In the genomic region with DNA sequence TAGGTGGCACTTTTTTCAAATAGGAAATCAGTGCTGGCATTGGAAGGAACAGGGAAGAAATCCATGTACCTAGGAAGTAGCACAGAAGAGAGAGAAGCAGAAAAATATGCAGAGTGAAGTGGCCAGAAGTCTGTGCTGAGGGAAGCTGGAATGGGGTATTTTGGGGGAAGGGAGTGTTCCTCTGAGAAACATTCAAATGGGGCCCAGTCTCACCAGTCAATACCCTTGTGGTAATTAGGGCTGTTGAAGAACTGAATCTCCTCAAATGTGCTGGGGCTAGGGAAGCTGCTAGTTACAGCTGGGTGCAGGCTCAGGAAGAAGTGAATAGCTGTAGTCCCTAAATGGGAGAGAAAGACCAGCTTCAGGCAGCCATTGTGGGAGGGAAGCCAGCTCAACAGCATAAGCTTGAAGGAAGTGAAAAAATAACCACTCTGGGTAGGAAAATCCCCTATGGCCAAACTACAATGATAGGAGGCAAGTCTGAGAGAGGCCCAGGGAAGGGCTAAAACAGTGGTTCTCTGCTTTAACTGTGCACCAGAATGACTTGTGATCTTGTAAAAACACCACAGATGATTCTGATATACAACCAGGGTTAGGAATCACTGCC, we compare ENCODE assay signal across 12 cellular contexts. TPM values are rescaled to one million over a fixed set of nuclear protein-coding genes. Genes with fewer than 3 reads are reported as not detected.
DNase-seq lines count a peak whose midpoint lies in the region; ATAC-seq and TF ChIP-seq lines count a peak whose summit lies in the region.
"Had no signal": no experiment of that assay in that cellular context is flagged by ENCODE, and none has a peak within 500 bp of the region (broad histone marks: within the 10 kb centered on the region; RNA-seq: fewer than 3 reads in every experiment).

No MANE protein-coding gene starts in this region.

- H3K4me3 ChIP-seq in thyroid gland (replicated peaks in 1 of 3), result no peak overlapping the region
- H3K4me3 ChIP-seq: pancreas had no signal

- H3K9me3 ChIP-seq in thyroid gland, result no peaks in the 10 kb centered on the region
- H3K9me3 ChIP-seq: pancreas had no signal

- H3K27ac ChIP-seq in thyroid gland, result no peak overlapping the region
- H3K27ac ChIP-seq: pancreas had no signal

- POLR2A ChIA-PET in activated B cell treated with CpG ODN at 0.5 μM for 24 hours (lab: Charles Lee), result interaction anchor here (0.6 to 1.5 kb wide), 6 partner anchors 10 to 308 kb away, joined by 3 to 7 read pairs (median 3); a partner anchor contains a TSS

- peak overlapping the region; percentile 49 for H3K4me3 Mint-ChIP-seq in T-helper 1 cell treated with Interleukin-12 subunit alpha and Interleukin-12 subunit beta and Interleukin-4 antibody, amounts not matched to agents 30 μg/mL and 1 μg/mL, for 36 hours
- H3K4me3 Mint-ChIP-seq in activated B cell treated with CpG ODN at 0.5 μM for 24 hours (no peak overlapping the region), osteocyte (ENCODE audit: unreplicated experiment) (no peak overlapping the region)

- H3K36me3 Mint-ChIP-seq in T-helper 1 cell treated with Interleukin-12 subunit alpha and Interleukin-12 subunit beta and Interleukin-4 antibody, amounts not matched to agents 30 μg/mL and 1 μg/mL, for 36 hours (ENCODE audit: low read depth), result peaks cover 66% of the 10 kb centered on the region
- H3K36me3 Mint-ChIP-seq in activated B cell treated with CpG ODN at 0.5 μM for 24 hours (ENCODE audit: low read depth), result peaks cover 90% of the 10 kb centered on the region
- peaks cover 34% of the 10 kb centered on the region for H3K36me3 Mint-ChIP-seq in osteocyte (ENCODE audit: unreplicated experiment)

- no peak for TF ChIP-seq CTCF in activated B cell treated with CpG ODN at 0.5 μM for 24 hours (IDR thresholded peaks at IDR 0.05)
- no peak for TF ChIP-seq CTCF in osteocyte (IDR thresholded peaks at IDR 0.05)
- TF ChIP-seq CTCF in thyroid gland (IDR thresholded peaks at IDR 0.05), result no peak

- DNase-seq in T-helper 1 cell (no peak), activated B cell treated with CpG ODN at 0.5 μM for 24 hours (no peak), osteocyte (ENCODE audit: extremely low spot score, unreplicated experiment) (no peak), thyroid gland (no peak), occipital lobe (lab: John Stamatoyannopoulos, UW) (no peak)
- DNase-seq: activated CD8-positive, alpha-beta memory T cell treated with anti-CD3 and anti-CD28 coated beads, Interleukin-2, amount 50 U/mL, for 4 hours; NCI-H1417; pancreas; SHP77 treated with DMSO at 0.1 percent for 48 hours had no signal

- peaks cover 35% of the 10 kb centered on the region for H3K4me1 Mint-ChIP-seq in T-helper 1 cell treated with Interleukin-12 subunit alpha and Interleukin-12 subunit beta and Interleukin-4 antibody, amounts not matched to agents 30 μg/mL and 1 μg/mL, for 36 hours (ENCODE audit: low read depth)
- peaks cover 24% of the 10 kb centered on the region for H3K4me1 Mint-ChIP-seq in activated B cell treated with CpG ODN at 0.5 μM for 24 hours
- peaks cover 9% of the 10 kb centered on the region for H3K4me1 Mint-ChIP-seq in osteocyte (ENCODE audit: unreplicated experiment)

- H3K27ac Mint-ChIP-seq in T-helper 1 cell treated with Interleukin-12 subunit alpha and Interleukin-12 subunit beta and Interleukin-4 antibody, amounts not matched to agents 30 μg/mL and 1 μg/mL, for 36 hours, result peak overlapping the region; percentile 87
- H3K27ac Mint-ChIP-seq in activated B cell treated with CpG ODN at 0.5 μM for 24 hours (peak overlapping the region; percentile 78), osteocyte (ENCODE audit: unreplicated experiment) (peak overlapping the region; percentile 54)

- no peak for TF ChIP-seq POLR2A in thyroid gland (IDR thresholded peaks at IDR 0.05)

- peaks cover 0 to 4% of the 10 kb centered on the region in 2 donors for H3K4me1 ChIP-seq in thyroid gland
- H3K4me1 ChIP-seq: pancreas had no signal

- intact Hi-C loops in activated B cell treated with CpG ODN at 0.5 μM for 24 hours (cut with micrococcal nuclease) (no loop called here), thyroid gland (cut with DNase I) (no loop called here)

- ATAC-seq in GM21737 (IDR thresholded peaks at IDR 0.05; ENCODE audit: unreplicated experiment) (peak; percentile 40), activated B cell treated with CpG ODN at 0.5 μM for 24 hours (ENCODE audit: low read depth) (peak; percentile 78), HG03521 (IDR thresholded peaks at IDR 0.05; ENCODE audit: unreplicated experiment) (no peak)

- CTCF ChIA-PET in activated B cell treated with CpG ODN at 0.5 μM for 24 hours (lab: Charles Lee), result no interaction called here

- H3K9me3 Mint-ChIP-seq in T-helper 1 cell treated with Interleukin-12 subunit alpha and Interleukin-12 subunit beta and Interleukin-4 antibody, amounts not matched to agents 30 μg/mL and 1 μg/mL, for 36 hours, result no peaks in the 10 kb centered on the region
- H3K9me3 Mint-ChIP-seq in activated B cell treated with CpG ODN at 0.5 μM for 24 hours (no peaks in the 10 kb centered on the region), osteocyte (ENCODE audit: unreplicated experiment) (no peaks in the 10 kb centered on the region)

- peaks cover 74 to 84% of the 10 kb centered on the region in 2 donors for H3K36me3 ChIP-seq in thyroid gland

- no peaks in the 10 kb centered on the region for H3K27me3 Mint-ChIP-seq in T-helper 1 cell treated with Interleukin-12 subunit alpha and Interleukin-12 subunit beta and Interleukin-4 antibody, amounts not matched to agents 30 μg/mL and 1 μg/mL, for 36 hours (ENCODE audit: low read depth)
- no peaks in the 10 kb centered on the region for H3K27me3 Mint-ChIP-seq in activated B cell treated with CpG ODN at 0.5 μM for 24 hours
- H3K27me3 Mint-ChIP-seq in osteocyte (ENCODE audit: unreplicated experiment), result no peaks in the 10 kb centered on the region

- H3K27me3 ChIP-seq in thyroid gland, result no peaks in the 10 kb centered on the region
- H3K27me3 ChIP-seq: pancreas had no signal

RNA-seq across cellular contexts. Expression of a gene that starts 7.6 kb away (rescaled TPM):
- 59.4 and 61.7 TPM in 2 replicates for total RNA-seq in activated B cell treated with CpG ODN at 0.5 μM for 24 hours
- total RNA-seq in osteocyte, result 32.2 and 39.1 TPM in 2 replicates
- 10 to 100 TPM; 12.1 to 31.0 (median 25.0) TPM for total RNA-seq in thyroid gland
- 8.1 TPM for total RNA-seq in occipital lobe

RNA-seq across cellular contexts. Expression of a gene that starts 18.4 kb away (rescaled TPM):
- total RNA-seq in activated B cell treated with CpG ODN at 0.5 μM for 24 hours, result 67.5 and 93.0 TPM in 2 replicates
- 164 and 186 TPM in 2 replicates for total RNA-seq in osteocyte
- total RNA-seq in thyroid gland, result 100 to 1,000 TPM in 2 of 4 donors, 10 to 100 TPM in 2; 67.2 to 199 (median 108) TPM
- 30.7 TPM for total RNA-seq in occipital lobe

RNA-seq across cellular contexts. Expression of a gene that starts 21.9 kb away (rescaled TPM):
- total RNA-seq in activated B cell treated with CpG ODN at 0.5 μM for 24 hours (19.3 and 24.2 TPM in 2 replicates), osteocyte (19.9 and 22.3 TPM in 2 replicates), thyroid gland (10 to 100 TPM; 14.1 to 57.3 (median 28.9) TPM), occipital lobe (14.5 TPM)

RNA-seq across cellular contexts. Expression of a gene that starts 59.6 kb away (rescaled TPM):
- total RNA-seq in activated B cell treated with CpG ODN at 0.5 μM for 24 hours (78.5 and 89.8 TPM in 2 replicates), osteocyte (64.1 and 64.2 TPM in 2 replicates), thyroid gland (10 to 100 TPM; 56.2 to 95.2 (median 83.9) TPM), occipital lobe (44.0 TPM)
